In genomic region chr3:168511428-168512014, GRCh38 we compare ENCODE assay signal across 9 cellular contexts.
DNase-seq lines count a peak whose midpoint lies in the region; ATAC-seq and TF ChIP-seq lines count a peak whose summit lies in the region.
"Had no signal": no experiment of that assay in that cellular context is flagged by ENCODE, and none has a peak within 500 bp of the region (broad histone marks: within the 10 kb centered on the region; RNA-seq: fewer than 3 reads in every experiment).

No MANE protein-coding gene starts in this region.

- H3K56ac ChIP-seq in mesendoderm (ENCODE audit: low read length): no peak overlapping the region

- H2BK15ac ChIP-seq in mesendoderm (replicated peaks; ENCODE audit: low read depth): no peak overlapping the region

- ATAC-seq in DND-41 (ENCODE audit: insufficient read depth, low read depth) (no peak), body of pancreas (no peak), HG02840 (IDR thresholded peaks at IDR 0.05; ENCODE audit: low FRiP score, unreplicated experiment) (no peak), GM18873 (IDR thresholded peaks at IDR 0.05; ENCODE audit: low FRiP score, unreplicated experiment) (no peak), HG03457 (IDR thresholded peaks at IDR 0.05; ENCODE audit: unreplicated experiment) (no peak)

- H3K4me2 ChIP-seq in DND-41 (ENCODE audit: insufficient read depth, low read length) (no peak overlapping the region), mesendoderm (ENCODE audit: low read length) (no peak overlapping the region)

- H4K20me1 ChIP-seq in DND-41 (ENCODE audit: insufficient read depth, low read length): no peaks in the 10 kb centered on the region

- DNase-seq in DND-41 (no peak), HT1080 (ENCODE audit: low read depth) (peak; percentile 39), body of pancreas (no peak), mesendoderm (peak; percentile 24), nucleus accumbens (lab: John Stamatoyannopoulos, UW) (no peak)
- DNase-seq: activated CD4-positive, alpha-beta memory T cell treated with anti-CD3 and anti-CD28 coated beads for 36 hours had no signal

- H2BK5ac ChIP-seq in mesendoderm (ENCODE audit: low read length): no peak overlapping the region

- no peak overlapping the region for H2BK120ac ChIP-seq in mesendoderm (ENCODE audit: low read depth, low read length)

- no peak overlapping the region for H3K4ac ChIP-seq in mesendoderm (ENCODE audit: low read depth, low read length)

- TF ChIP-seq CTCF in DND-41 (IDR thresholded peaks at IDR 0.05; ENCODE audit: borderline replicate concordance, extremely low read depth, low read length, poor library complexity, severe bottlenecking) (peak; percentile 52), body of pancreas (IDR thresholded peaks at IDR 0.05) (peak in 6 of 7 experiments; percentile 18 to 45 (median 37))

- H2AFZ ChIP-seq in DND-41 (ENCODE audit: low read depth, low read length): no peak overlapping the region

- H3K23ac ChIP-seq in mesendoderm (ENCODE audit: low read length): no peak overlapping the region

- no peak overlapping the region for H4K8ac ChIP-seq in mesendoderm (ENCODE audit: low read depth, low read length)

- H3K79me2 ChIP-seq in DND-41 (ENCODE audit: insufficient read depth, low read length) (no peaks in the 10 kb centered on the region), mesendoderm (ENCODE audit: control insufficient read depth, insufficient read depth, low read length) (no peaks in the 10 kb centered on the region)

- H3K4me3 ChIP-seq in DND-41 (ENCODE audit: low read depth in 1 of 2, low read length in 2 of 2): no peak overlapping the region
- no peak overlapping the region for H3K4me3 ChIP-seq in body of pancreas
- no peak overlapping the region for H3K4me3 ChIP-seq in mesendoderm (ENCODE audit: low read length)

- H3K9ac ChIP-seq in DND-41 (ENCODE audit: low read depth, low read length) (no peak overlapping the region), mesendoderm (ENCODE audit: low read length) (no peak overlapping the region)

- no peak overlapping the region for H3K27ac ChIP-seq in DND-41 (ENCODE audit: low read length)
- no peak overlapping the region for H3K27ac ChIP-seq in body of pancreas
- no peak overlapping the region for H3K27ac ChIP-seq in mesendoderm (ENCODE audit: low read depth, low read length)

- H3K79me1 ChIP-seq in mesendoderm (ENCODE audit: low read length): no peaks in the 10 kb centered on the region

- no peak overlapping the region for H3K18ac ChIP-seq in mesendoderm (ENCODE audit: low read length)

- no peak overlapping the region for H4K5ac ChIP-seq in mesendoderm (ENCODE audit: low read length)

- TF ChIP-seq POLR2A in body of pancreas (IDR thresholded peaks at IDR 0.05): no peak

- no peak overlapping the region for H2AK5ac ChIP-seq in mesendoderm (ENCODE audit: low read length)

- H3K27me3 ChIP-seq in DND-41 (ENCODE audit: insufficient read depth, low read length, poor library complexity) (no peaks in the 10 kb centered on the region), body of pancreas (no peaks in the 10 kb centered on the region), mesendoderm (ENCODE audit: insufficient read depth, low read length, poor library complexity) (no peaks in the 10 kb centered on the region)

- no peaks in the 10 kb centered on the region for H3K9me3 ChIP-seq in DND-41 (ENCODE audit: insufficient read depth, low read length, severe bottlenecking)
- no peaks in the 10 kb centered on the region for H3K9me3 ChIP-seq in body of pancreas

- intact Hi-C loops in body of pancreas (cut with DNase I): no loop called here

- H3K4me1 ChIP-seq in DND-41 (ENCODE audit: insufficient read depth, low read length): no peaks in the 10 kb centered on the region
- H3K4me1 ChIP-seq in body of pancreas: no peaks in the 10 kb centered on the region
- H3K4me1 ChIP-seq in mesendoderm (ENCODE audit: control insufficient read depth, low read depth, low read length): no peaks in the 10 kb centered on the region

- WGBS in body of pancreas, 2 donors: 57 to 60% methylated on average over 3 of the region's 3 CpGs
- WGBS in mesendoderm (ENCODE audit: extremely low coverage, insufficient coverage, low lambda C conversion rate): no CpG with 5 or more reads among the region's 3 CpGs

- H3K36me3 ChIP-seq in DND-41 (ENCODE audit: insufficient read depth, low read length): no peaks in the 10 kb centered on the region
- no peaks in the 10 kb centered on the region for H3K36me3 ChIP-seq in body of pancreas (replicated peaks in 1 of 2; ENCODE audit: insufficient read depth in 1 of 2, low read depth in 2 of 2)
- H3K36me3 ChIP-seq in mesendoderm (ENCODE audit: control insufficient read depth, insufficient read depth, low read length): no peaks in the 10 kb centered on the region

Comparison
In these comparisons a context has a peak if more than half of its experiments do, and no peak if none do; other contexts are left out.
1. DNase-seq: peak in HT1080 (single experiment) and mesendoderm (single experiment); none in DND-41 (single experiment), body of pancreas (0 of 4) and nucleus accumbens (0 of 56).